8 cellular contexts compared by ENCODE assay signal in genomic region chr7:97872025-97872669, GRCh38. TPM values are rescaled to one million over a fixed set of nuclear protein-coding genes. Genes with fewer than 3 reads are reported as not detected.
DNase-seq lines count a peak whose midpoint lies in the region; ATAC-seq and TF ChIP-seq lines count a peak whose summit lies in the region.

TSS of gene ASNS (minus strand) at chr7:97872408. CDS start at chr7:97869156, 3,252 bp downstream.

- H3K4me3 ChIP-seq in prostate gland, result peak within 1 kb of the TSS; percentile 55 to 59
- H3K4me3 ChIP-seq in urinary bladder (ENCODE audit: low read depth, low read length), result peak within 1 kb of the TSS; percentile 78

- H3K4me3 Mint-ChIP-seq in T-helper 17 cell, result peak within 1 kb of the TSS; percentile 91

- peak within 1 kb of the TSS; percentile 89 for H3K27ac Mint-ChIP-seq in T-helper 17 cell

- in situ Hi-C loops in GM13977 (cut with MboI; ENCODE audit: low pct_unique_long_range_greater_than_20kb, low sequenced_read_pairs, unreplicated experiment), result no loop called here

- WGBS in prostate gland, result under 1% methylated on average over 38 of the region's 58 CpGs
- under 1% methylated on average over 58 of the region's 58 CpGs for WGBS in urinary bladder

- peaks cover 12% of the 10 kb centered on the region for H3K4me1 Mint-ChIP-seq in T-helper 17 cell

- H3K27me3 Mint-ChIP-seq in T-helper 17 cell, result no peaks in the 10 kb centered on the region

- no peaks in the 10 kb centered on the region for H3K36me3 ChIP-seq in prostate gland
- no peaks in the 10 kb centered on the region for H3K36me3 ChIP-seq in urinary bladder (ENCODE audit: insufficient read depth)

- H3K4me1 ChIP-seq in prostate gland (replicated peaks) (no peaks in the 10 kb centered on the region), urinary bladder (ENCODE audit: insufficient read depth) (no peaks in the 10 kb centered on the region)

- H3K27ac ChIP-seq in prostate gland (peak within 1 kb of the TSS; percentile 66 to 72), urinary bladder (ENCODE audit: low read depth) (no peak within 1 kb of the TSS)

- intact Hi-C loops in left ventricle myocardium superior (cut with micrococcal nuclease), result no loop called here
- intact Hi-C loops in prostate gland (cut with DNase I), result no loop called here

- no peaks in the 10 kb centered on the region for H3K9me3 ChIP-seq in T-helper 17 cell (ENCODE audit: control insufficient read depth, low read length, poor library complexity, severe bottlenecking)
- H3K9me3 ChIP-seq in prostate gland, result no peaks in the 10 kb centered on the region

- H3K27me3 ChIP-seq in prostate gland (replicated peaks; ENCODE audit: insufficient read depth), result no peaks in the 10 kb centered on the region

- DNase-seq in GM13977 (ENCODE audit: low spot score) (peak; percentile 89), NCI-H1694 (lab: John Stamatoyannopoulos, UW) (peak; percentile 85), T-helper 17 cell (peak; percentile 58 to 68 (median 67)), amygdala (lab: John Stamatoyannopoulos, UW) (peak; percentile 18 to 93 (median 84)), left ventricle myocardium superior (peak; percentile 93), prostate gland (ENCODE audit: low spot score) (peak; percentile 93)

- no peaks in the 10 kb centered on the region for H3K36me3 Mint-ChIP-seq in T-helper 17 cell (ENCODE audit: low read depth)

- peak; percentile 76 for TF ChIP-seq POLR2A in prostate gland (IDR thresholded peaks at IDR 0.05)

- TF ChIP-seq CTCF in GM13977 (IDR thresholded peaks at IDR 0.05; ENCODE audit: extremely low read depth, insufficient read depth, missing control alignments) (no peak), prostate gland (IDR thresholded peaks at IDR 0.05) (peak in 2 of 4 experiments; percentile 8 to 16)

- peak; percentile 99 for ATAC-seq in HG02870 (IDR thresholded peaks at IDR 0.05; ENCODE audit: unreplicated experiment)
- ATAC-seq in T-helper 17 cell, result peak; percentile 88
- peak; percentile 100 for ATAC-seq in left ventricle myocardium superior

RNA-seq across cellular contexts. Expression of gene ASNS, which starts in this region (rescaled TPM):
- total RNA-seq in T-helper 17 cell (10 to 100 TPM; 22.1 to 22.7 TPM), left ventricle myocardium superior (7.5 TPM), prostate gland (10 to 100 TPM; 11.0 to 13.1 TPM), urinary bladder (14.5 TPM)
- 19.3 TPM for polyA plus RNA-seq in urinary bladder
